ENCODE assay signal across 8 cellular contexts in genomic region chr3:27253831-27254230, GRCh38.
A peak's percentile ranks its signal among the peaks of the same experiment; 100 is the strongest.
DNase-seq lines count a peak whose midpoint lies in the region; ATAC-seq and TF ChIP-seq lines count a peak whose summit lies in the region.

No MANE protein-coding gene starts in this region.

- in situ Hi-C loops in Panc1 (cut with HindIII; ENCODE audit: low pct_unique_long_range_greater_than_20kb, low sequenced_read_pairs): no loop called here

- no peaks in the 10 kb centered on the region for H3K27me3 ChIP-seq in Panc1 (ENCODE audit: control insufficient read depth, insufficient read depth, low read length)

- DNase-seq in DMS 273 (lab: John Stamatoyannopoulos, UW; ENCODE audit: unreplicated experiment) (peak; percentile 54), DMS 273 treated with DMSO at 0.1 percent for 48 hours (lab: John Stamatoyannopoulos, UW) (no peak), Panc1 (ENCODE audit: low read depth, low spot score) (no peak), epithelial cell of proximal tubule (ENCODE audit: low read depth) (peak; percentile 1), posterior cingulate gyrus (peak in 6 of 10 donors; percentile 4 to 82 (median 38)), NCI-H187 (lab: John Stamatoyannopoulos, UW) (no peak)

- no peak overlapping the region for H3K4me3 ChIP-seq in Panc1 (ENCODE audit: low read depth in 2 of 2, low read length in 2 of 2)
- no peak overlapping the region for H3K4me3 ChIP-seq in epithelial cell of proximal tubule (ENCODE audit: low read depth, low read length)

- intact Hi-C loops in Panc1 (cut with micrococcal nuclease; ENCODE audit: unreplicated experiment): loop anchor here (1.0 kb wide), 1 partner anchor 120 kb away; no protein-coding TSS in a partner anchor
- intact Hi-C loops in posterior cingulate gyrus (cut with DNase I): no loop called here

- BruUV-seq in Panc1 (replicated peaks; lab: Mats Ljungman, UMichigan): no TSS peak

- no peaks in the 10 kb centered on the region for H3K4me1 ChIP-seq in Panc1 (ENCODE audit: control insufficient read depth, insufficient read depth, low read length)

- CTCF ChIA-PET in Panc1 (lab: Charles Lee): interaction anchor here (0.6 to 2.8 kb wide), 2 partner anchors 120 to 1136 kb away, joined by 3 to 11 read pairs; no protein-coding TSS in a partner anchor

- H3K36me3 ChIP-seq in Panc1 (ENCODE audit: control insufficient read depth, insufficient read depth, low read length): no peaks in the 10 kb centered on the region

- H3K27ac ChIP-seq in Panc1 (ENCODE audit: low read length): no peak overlapping the region

- peak; percentile 89 for ATAC-seq in GM19025 (IDR thresholded peaks at IDR 0.05; ENCODE audit: low read depth, unreplicated experiment)
- ATAC-seq in HG03175 (IDR thresholded peaks at IDR 0.05; ENCODE audit: unreplicated experiment): peak; percentile 77
- ATAC-seq in Panc1: peak; percentile 93

- POLR2A ChIA-PET in Panc1 (lab: Charles Lee): no interaction called here

- no peaks in the 10 kb centered on the region for H3K9me3 ChIP-seq in Panc1 (ENCODE audit: control insufficient read depth, insufficient read depth, low read depth, low read length)

- peak; percentile 71 for TF ChIP-seq CTCF in Panc1 (IDR thresholded peaks at IDR 0.05)
- TF ChIP-seq CTCF in epithelial cell of proximal tubule (conservative IDR thresholded peaks at IDR 0.05; ENCODE audit: low read depth, low read length): peak; percentile 75

Comparison
In these comparisons a context has a peak if more than half of its experiments do, and no peak if none do; other contexts are left out.
1. DNase-seq: peak in DMS 273 (single experiment), epithelial cell of proximal tubule (single experiment) and posterior cingulate gyrus (6 of 10); none in DMS 273 treated with DMSO at 0.1 percent for 48 hours (single experiment), Panc1 (single experiment) and NCI-H187 (0 of 2).
2. Peak in every context shown above with its lines, with median percentiles within 50 percentile points of each other: ATAC-seq.